In genomic region chr2:157320409-157320808, GRCh38 we compare ENCODE assay signal across 32 cellular contexts. TPM values are rescaled to one million over a fixed set of nuclear protein-coding genes. Genes with fewer than 3 reads are reported as not detected.
"Had no signal": no experiment of that assay in that cellular context is flagged by ENCODE, and none has a peak within 500 bp of the region (broad histone marks: within the 10 kb centered on the region; RNA-seq: fewer than 3 reads in every experiment).

No MANE protein-coding gene starts in this region.

- H3K4me1 Mint-ChIP-seq: nephron progenitor cell had no signal

- H3K4me3 Mint-ChIP-seq: activated naive CD4-positive, alpha-beta T cell treated with anti-CD3 and anti-CD28 coated beads, Interleukin-2, amount 10 ng/mL, durations not matched to agents 7 days and 5 days; activated naive CD8-positive, alpha-beta T cell treated with anti-CD3 and anti-CD28 coated beads, Interleukin-2, amount 10 ng/mL, durations not matched to agents 7 days and 5 days; activated T-helper 1 cell treated with anti-CD3 and anti-CD28 coated beads, Interleukin-12 subunit alpha, Interleukin-12 subunit beta, Interleukin-2, Interleukin-4 antibody, amounts not matched to agents 30 ng/mL and 10 ng/mL and 1 ng/mL, durations not matched to agents 14 hours and 24 hours and 36 hours; dendritic cell treated with granulocyte-macrophage colony-stimulating factor and Interleukin-4, amounts not matched to agents 40 ng/mL and 50 ng/mL, for 4 days; naive B cell; nephron progenitor cell; stimulated activated memory B cell treated with anti-CD40 and anti-IgM and Interleukin-4, amounts not matched to agents 10 μg/mL and 1 μg/mL and 100 μg/mL, for 72 hours; T-helper 1 cell treated with Interleukin-12 subunit alpha and Interleukin-12 subunit beta and Interleukin-4 antibody, amounts not matched to agents 30 μg/mL and 1 μg/mL, for 36 hours had no signal

- H3K27me3 Mint-ChIP-seq: activated naive CD4-positive, alpha-beta T cell treated with anti-CD3 and anti-CD28 coated beads, Interleukin-2, amount 10 ng/mL, durations not matched to agents 7 days and 5 days; dendritic cell treated with granulocyte-macrophage colony-stimulating factor and Interleukin-4, amounts not matched to agents 40 ng/mL and 50 ng/mL, for 4 days; naive B cell; stimulated activated memory B cell treated with anti-CD40 and anti-IgM and Interleukin-4, amounts not matched to agents 10 μg/mL and 1 μg/mL and 100 μg/mL, for 72 hours; stimulated activated naive CD8-positive, alpha-beta T cell treated with anti-CD3 and anti-CD28 coated beads, Interleukin-15, amount 100 ng/mL, for 72 hours had no signal

- DNase-seq: activated CD4-positive, alpha-beta T cell treated with anti-CD3 and anti-CD28 coated beads for 4 hours; activated CD4-positive, alpha-beta T cell treated with anti-CD3 and anti-CD28 coated beads, Interleukin-2, amount 50 U/mL, for 48 hours; activated CD8-positive, alpha-beta memory T cell treated with anti-CD3 and anti-CD28 coated beads, Interleukin-2, amount 50 U/mL, for 4 hours; activated effector memory CD4-positive, alpha-beta T cell treated with anti-CD3 and anti-CD28 coated beads, Interleukin-2, amount 50 U/mL, for 16 hours; activated naive CD4-positive, alpha-beta T cell treated with anti-CD3 and anti-CD28 coated beads, Interleukin-2, amount 10 ng/mL, durations not matched to agents 7 days and 5 days; activated naive CD8-positive, alpha-beta T cell treated with anti-CD3 and anti-CD28 coated beads, Interleukin-2, amount 10 ng/mL, durations not matched to agents 7 days and 5 days; activated T-cell treated with anti-CD3 and anti-CD28 coated beads, Interleukin-2, amount 50 U/mL, for 1 hour; central memory CD4-positive, alpha-beta T cell; effector CD4-positive, alpha-beta T cell; esophagus squamous epithelium; foreskin melanocyte; glutamatergic neuron; islet precursor cell; left cardiac atrium; left ventricle myocardium superior; naive B cell; nephron progenitor cell; ovary; psoas muscle; stimulated activated CD4-positive, alpha-beta T cell treated with anti-CD3 and anti-CD28 coated beads, Interleukin-1b, Interleukin-23, amount 100 ng/mL, for 48 hours; stimulated activated CD4-positive, alpha-beta T cell treated with anti-CD3 and anti-CD28 coated beads, Interleukin-4, amount 100 ng/mL, for 4 hours; stimulated activated CD8-positive, alpha-beta memory T cell treated with anti-CD3 and anti-CD28 coated beads, Interleukin-4, amount 100 ng/mL, for 48 hours; stimulated activated naive CD8-positive, alpha-beta T cell treated with anti-CD3 and anti-CD28 coated beads, Interleukin-15, amount 100 ng/mL, for 72 hours; SW 1271; T-helper 9 cell had no signal

- H3K27ac Mint-ChIP-seq: activated naive CD4-positive, alpha-beta T cell treated with anti-CD3 and anti-CD28 coated beads, Interleukin-2, amount 10 ng/mL, durations not matched to agents 7 days and 5 days; activated naive CD8-positive, alpha-beta T cell treated with anti-CD3 and anti-CD28 coated beads, Interleukin-2, amount 10 ng/mL, durations not matched to agents 7 days and 5 days; activated T-helper 1 cell treated with anti-CD3 and anti-CD28 coated beads, Interleukin-12 subunit alpha, Interleukin-12 subunit beta, Interleukin-2, Interleukin-4 antibody, amounts not matched to agents 30 ng/mL and 10 ng/mL and 1 ng/mL, durations not matched to agents 14 hours and 24 hours and 36 hours; dendritic cell treated with granulocyte-macrophage colony-stimulating factor and Interleukin-4, amounts not matched to agents 40 ng/mL and 50 ng/mL, for 4 days; naive B cell; nephron progenitor cell; stimulated activated memory B cell treated with anti-CD40 and anti-IgM and Interleukin-4, amounts not matched to agents 10 μg/mL and 1 μg/mL and 100 μg/mL, for 72 hours; stimulated activated naive CD8-positive, alpha-beta T cell treated with anti-CD3 and anti-CD28 coated beads, Interleukin-15, amount 100 ng/mL, for 72 hours; T-helper 1 cell treated with Interleukin-12 subunit alpha and Interleukin-12 subunit beta and Interleukin-4 antibody, amounts not matched to agents 30 μg/mL and 1 μg/mL, for 36 hours had no signal

- H3K9me3 Mint-ChIP-seq: activated naive CD4-positive, alpha-beta T cell treated with anti-CD3 and anti-CD28 coated beads, Interleukin-2, amount 10 ng/mL, durations not matched to agents 7 days and 5 days; activated naive CD8-positive, alpha-beta T cell treated with anti-CD3 and anti-CD28 coated beads, Interleukin-2, amount 10 ng/mL, durations not matched to agents 7 days and 5 days; activated T-helper 1 cell treated with anti-CD3 and anti-CD28 coated beads, Interleukin-12 subunit alpha, Interleukin-12 subunit beta, Interleukin-2, Interleukin-4 antibody, amounts not matched to agents 30 ng/mL and 10 ng/mL and 1 ng/mL, durations not matched to agents 14 hours and 24 hours and 36 hours; dendritic cell treated with granulocyte-macrophage colony-stimulating factor and Interleukin-4, amounts not matched to agents 40 ng/mL and 50 ng/mL, for 4 days; naive B cell; nephron progenitor cell; stimulated activated memory B cell treated with anti-CD40 and anti-IgM and Interleukin-4, amounts not matched to agents 10 μg/mL and 1 μg/mL and 100 μg/mL, for 72 hours; stimulated activated naive CD8-positive, alpha-beta T cell treated with anti-CD3 and anti-CD28 coated beads, Interleukin-15, amount 100 ng/mL, for 72 hours; T-helper 1 cell treated with Interleukin-12 subunit alpha and Interleukin-12 subunit beta and Interleukin-4 antibody, amounts not matched to agents 30 μg/mL and 1 μg/mL, for 36 hours had no signal

- ATAC-seq: left cardiac atrium; left ventricle myocardium superior; psoas muscle; stimulated activated memory B cell treated with anti-CD40 and anti-IgM and Interleukin-4, amounts not matched to agents 10 μg/mL and 1 μg/mL and 100 μg/mL, for 72 hours; stimulated activated naive CD8-positive, alpha-beta T cell treated with anti-CD3 and anti-CD28 coated beads, Interleukin-15, amount 100 ng/mL, for 72 hours had no signal

RNA-seq across cellular contexts. Expression of gene ERMN, which starts 5.2 kb away (rescaled TPM):
- total RNA-seq: left ventricle myocardium superior, lung microvascular endothelial cell, psoas muscle, right atrium auricular region, smooth muscle cell had no signal
